20 cellular contexts compared by ENCODE assay signal in the genomic region with DNA sequence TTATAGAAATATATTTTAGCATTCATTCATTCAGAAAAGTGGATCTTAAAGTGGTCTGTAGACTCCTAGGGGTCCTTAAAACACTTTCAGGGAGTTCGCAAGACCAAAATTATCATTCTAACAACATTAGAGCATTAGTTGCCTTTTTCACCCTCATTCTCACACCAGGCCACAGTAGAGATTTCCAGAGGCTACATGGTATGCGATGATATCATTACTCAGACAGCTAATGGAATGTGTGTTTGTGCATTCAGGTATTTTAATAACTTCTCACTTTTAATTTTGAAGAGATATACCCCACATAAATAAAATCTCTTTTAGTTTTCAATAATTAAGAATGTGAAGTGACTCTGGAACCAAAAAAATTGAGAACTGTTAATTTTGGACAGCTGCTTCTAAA.
DNase-seq lines count a peak whose midpoint lies in the region; ATAC-seq and TF ChIP-seq lines count a peak whose summit lies in the region.
"Had no signal": no experiment of that assay in that cellular context is flagged by ENCODE, and none has a peak within 500 bp of the region (broad histone marks: within the 10 kb centered on the region; RNA-seq: fewer than 3 reads in every experiment).

No MANE protein-coding gene starts in this region.

- no peaks in the 10 kb centered on the region for H3K9me3 Mint-ChIP-seq in mesothelial cell of epicardium
- no peaks in the 10 kb centered on the region for H3K9me3 Mint-ChIP-seq in activated naive CD8-positive, alpha-beta T cell treated with anti-CD3 and anti-CD28 coated beads for 36 hours

- H3K4me3 Mint-ChIP-seq in mesothelial cell of epicardium = no peak overlapping the region
- H3K4me3 Mint-ChIP-seq in activated naive CD8-positive, alpha-beta T cell treated with anti-CD3 and anti-CD28 coated beads for 36 hours = no peak overlapping the region
- H3K4me3 Mint-ChIP-seq: CD8-positive, alpha-beta memory T cell had no signal

- DNase-seq in ACHN (peak; percentile 25), NCI-H226 (peak; percentile 74), choroid plexus epithelial cell (ENCODE audit: low read depth) (peak; percentile 29), mesothelial cell of epicardium (ENCODE audit: low spot score in 2 of 2, unreplicated experiment in 2 of 2) (no peak), NCI-H2029 (lab: John Stamatoyannopoulos, UW) (no peak)
- no peak for DNase-seq in activated CD4-positive, alpha-beta T cell treated with anti-CD3 and anti-CD28 coated beads, Interleukin-2, amount 50 U/mL, for 4 hours
- DNase-seq in activated naive CD8-positive, alpha-beta T cell treated with anti-CD3 and anti-CD28 coated beads for 36 hours = no peak
- DNase-seq: 8988T; CD8-positive, alpha-beta memory T cell; DMS79 treated with DMSO at 0.1 percent for 48 hours; Karpas-422; MG63; NCI-H1105; NCI-H1694; NCI-H446 treated with DMSO at 0.1 percent for 48 hours; NCI-H774; PC-3 had no signal

- TF ChIP-seq CTCF in choroid plexus epithelial cell (conservative IDR thresholded peaks at IDR 0.05; ENCODE audit: low read depth, low read length) = no peak
- no peak for TF ChIP-seq CTCF in mesothelial cell of epicardium (IDR thresholded peaks at IDR 0.05; ENCODE audit: unreplicated experiment)

- no peak overlapping the region for H3K4me3 ChIP-seq in choroid plexus epithelial cell (ENCODE audit: low read depth, low read length)
- H3K4me3 ChIP-seq: BLaER1, GM12878, MG63 had no signal

- H3K27me3 Mint-ChIP-seq in mesothelial cell of epicardium (ENCODE audit: low read depth) = no peaks in the 10 kb centered on the region
- H3K27me3 Mint-ChIP-seq in activated naive CD8-positive, alpha-beta T cell treated with anti-CD3 and anti-CD28 coated beads for 36 hours = no peaks in the 10 kb centered on the region
- H3K27me3 Mint-ChIP-seq: CD8-positive, alpha-beta memory T cell had no signal

- in situ Hi-C loops in ACHN (cut with HindIII; ENCODE audit: low pct_ligation_motif_present, low pct_unique_long_range_greater_than_20kb, low sequenced_read_pairs) = no loop called here

- H3K27ac Mint-ChIP-seq in mesothelial cell of epicardium = peak overlapping the region; percentile 56
- H3K27ac Mint-ChIP-seq in activated naive CD8-positive, alpha-beta T cell treated with anti-CD3 and anti-CD28 coated beads for 36 hours = no peak overlapping the region
- H3K27ac Mint-ChIP-seq: CD8-positive, alpha-beta memory T cell had no signal

- H3K4me1 Mint-ChIP-seq in mesothelial cell of epicardium = peaks cover 7% of the 10 kb centered on the region
- no peaks in the 10 kb centered on the region for H3K4me1 Mint-ChIP-seq in activated naive CD8-positive, alpha-beta T cell treated with anti-CD3 and anti-CD28 coated beads for 36 hours
- H3K4me1 Mint-ChIP-seq: CD8-positive, alpha-beta memory T cell had no signal

- no peaks in the 10 kb centered on the region for H3K36me3 Mint-ChIP-seq in mesothelial cell of epicardium
- H3K36me3 Mint-ChIP-seq in activated naive CD8-positive, alpha-beta T cell treated with anti-CD3 and anti-CD28 coated beads for 36 hours = no peaks in the 10 kb centered on the region
- H3K36me3 Mint-ChIP-seq: CD8-positive, alpha-beta memory T cell had no signal

- no peak for ATAC-seq in GM19324 (IDR thresholded peaks at IDR 0.05; ENCODE audit: low FRiP score, unreplicated experiment)
- ATAC-seq: GM12878, PC-3 had no signal

Comparison
In these comparisons a context has a peak if more than half of its experiments do, and no peak if none do; other contexts are left out.
1. DNase-seq: peak in ACHN (single experiment), NCI-H226 (single experiment) and choroid plexus epithelial cell (single experiment); none in mesothelial cell of epicardium (0 of 2), activated CD4-positive, alpha-beta T cell treated with anti-CD3 and anti-CD28 coated beads, Interleukin-2, amount 50 U/mL, for 4 hours (0 of 2), NCI-H2029 (single experiment) and activated naive CD8-positive, alpha-beta T cell treated with anti-CD3 and anti-CD28 coated beads for 36 hours (single experiment).